1 cellular context compared by ENCODE assay signal in the genomic region with DNA sequence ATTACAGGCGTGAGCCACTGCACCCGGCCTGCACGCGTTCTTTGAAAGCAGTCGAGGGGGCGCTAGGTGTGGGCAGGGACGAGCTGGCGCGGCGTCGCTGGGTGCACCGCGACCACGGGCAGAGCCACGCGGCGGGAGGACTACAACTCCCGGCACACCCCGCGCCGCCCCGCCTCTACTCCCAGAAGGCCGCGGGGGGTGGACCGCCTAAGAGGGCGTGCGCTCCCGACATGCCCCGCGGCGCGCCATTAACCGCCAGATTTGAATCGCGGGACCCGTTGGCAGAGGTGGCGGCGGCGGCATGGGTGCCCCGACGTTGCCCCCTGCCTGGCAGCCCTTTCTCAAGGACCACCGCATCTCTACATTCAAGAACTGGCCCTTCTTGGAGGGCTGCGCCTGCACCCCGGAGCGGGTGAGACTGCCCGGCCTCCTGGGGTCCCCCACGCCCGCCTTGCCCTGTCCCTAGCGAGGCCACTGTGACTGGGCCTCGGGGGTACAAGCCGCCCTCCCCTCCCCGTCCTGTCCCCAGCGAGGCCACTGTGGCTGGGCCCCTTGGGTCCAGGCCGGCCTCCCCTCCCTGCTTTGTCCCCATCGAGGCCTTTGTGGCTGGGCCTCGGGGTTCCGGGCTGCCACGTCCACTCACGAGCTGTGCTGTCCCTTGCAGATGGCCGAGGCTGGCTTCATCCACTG.
TF ChIP-seq lines count a peak whose summit lies in the region.

A gene (plus strand): TSS at position 238 of the 690 bp plus-strand sequence. CDS start 64 bp downstream, at position 302.

TF ChIP-seq in GM12878, 131 proteins besides CTCF, POLR2A, EP300 and RAD21 (continued from another document):
- TF ChIP-seq, protein P1, sequence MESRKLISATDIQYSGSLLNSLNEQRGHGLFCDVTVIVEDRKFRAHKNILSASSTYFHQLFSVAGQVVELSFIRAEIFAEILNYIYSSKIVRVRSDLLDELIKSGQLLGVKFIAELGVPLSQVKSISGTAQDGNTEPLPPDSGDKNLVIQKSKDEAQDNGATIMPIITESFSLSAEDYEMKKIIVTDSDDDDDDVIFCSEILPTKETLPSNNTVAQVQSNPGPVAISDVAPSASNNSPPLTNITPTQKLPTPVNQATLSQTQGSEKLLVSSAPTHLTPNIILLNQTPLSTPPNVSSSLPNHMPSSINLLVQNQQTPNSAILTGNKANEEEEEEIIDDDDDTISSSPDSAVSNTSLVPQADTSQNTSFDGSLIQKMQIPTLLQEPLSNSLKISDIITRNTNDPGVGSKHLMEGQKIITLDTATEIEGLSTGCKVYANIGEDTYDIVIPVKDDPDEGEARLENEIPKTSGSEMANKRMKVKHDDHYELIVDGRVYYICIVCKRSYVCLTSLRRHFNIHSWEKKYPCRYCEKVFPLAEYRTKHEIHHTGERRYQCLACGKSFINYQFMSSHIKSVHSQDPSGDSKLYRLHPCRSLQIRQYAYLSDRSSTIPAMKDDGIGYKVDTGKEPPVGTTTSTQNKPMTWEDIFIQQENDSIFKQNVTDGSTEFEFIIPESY (IDR thresholded peaks at IDR 0.05), result no peak
- TF ChIP-seq IRF4 (IDR thresholded peaks at IDR 0.05; ENCODE audit: low read depth, low read length) (no peak), POU2F2 (IDR thresholded peaks at IDR 0.05; ENCODE audit: borderline replicate concordance, low read depth, low read length) (peak; percentile 59; the same call in 1 of the 3 replicates), SUZ12 (IDR thresholded peaks at IDR 0.05; ENCODE audit: unreplicated experiment) (no peak), CHD2 (IDR thresholded peaks at IDR 0.05; ENCODE audit: borderline replicate concordance, low read depth, low read length) (peak; percentile 74), CBX5 (IDR thresholded peaks at IDR 0.05; ENCODE audit: low read depth) (no peak), TARDBP (IDR thresholded peaks at IDR 0.05; ENCODE audit: borderline replicate concordance) (peak; percentile 86; the same call in 1 of the 2 replicates), SIX5 (IDR thresholded peaks at IDR 0.05; ENCODE audit: low read depth, low read length, severe bottlenecking) (peak; percentile 88), SRF (IDR thresholded peaks at IDR 0.05; ENCODE audit: low read depth in 2 of 2, low read length in 2 of 2) (peak in 1 of 2 experiments; percentile 78; a peak in 1 of 4 replicates), RB1 (IDR thresholded peaks at IDR 0.05; ENCODE audit: borderline replicate concordance) (peak; percentile 45; the same call in 1 of the 2 replicates), HDGF (IDR thresholded peaks at IDR 0.05) (0 out of 2 replicates have a peak, but pooled peaks have one; percentile 8), CREB1 (IDR thresholded peaks at IDR 0.05; ENCODE audit: low read depth) (peak; percentile 80), TCF3 (IDR thresholded peaks at IDR 0.05; ENCODE audit: borderline replicate concordance, insufficient read depth, low read depth, low read length) (no peak), KLF5 (IDR thresholded peaks at IDR 0.05; ENCODE audit: partially characterized antibody) (peak; percentile 48), STAT1 (conservative IDR thresholded peaks at IDR 0.05) (peak; percentile 86; the same call in 1 of the 2 replicates), BACH1 (IDR thresholded peaks at IDR 0.05; ENCODE audit: borderline replicate concordance) (0 out of 2 replicates have a peak, but pooled peaks have one; percentile 45), SUPT20H (IDR thresholded peaks at IDR 0.05; ENCODE audit: borderline replicate concordance, control insufficient read depth, low read depth, low read length) (no peak), POLR2AphosphoS2 (IDR thresholded peaks at IDR 0.05; ENCODE audit: low read depth, low read length) (no peak), GABPA (IDR thresholded peaks at IDR 0.05; ENCODE audit: low read depth) (no peak), ESRRA (IDR thresholded peaks at IDR 0.05; ENCODE audit: low read length) (no peak), SPI1 (IDR thresholded peaks at IDR 0.05; ENCODE audit: borderline replicate concordance, insufficient read depth, low read depth, low read length) (no peak), ASH2L (IDR thresholded peaks at IDR 0.05; ENCODE audit: borderline replicate concordance, low read depth) (no peak), CHD1 (IDR thresholded peaks at IDR 0.05; ENCODE audit: low read depth, low read length) (no peak)
- TF ChIP-seq, protein P2, sequence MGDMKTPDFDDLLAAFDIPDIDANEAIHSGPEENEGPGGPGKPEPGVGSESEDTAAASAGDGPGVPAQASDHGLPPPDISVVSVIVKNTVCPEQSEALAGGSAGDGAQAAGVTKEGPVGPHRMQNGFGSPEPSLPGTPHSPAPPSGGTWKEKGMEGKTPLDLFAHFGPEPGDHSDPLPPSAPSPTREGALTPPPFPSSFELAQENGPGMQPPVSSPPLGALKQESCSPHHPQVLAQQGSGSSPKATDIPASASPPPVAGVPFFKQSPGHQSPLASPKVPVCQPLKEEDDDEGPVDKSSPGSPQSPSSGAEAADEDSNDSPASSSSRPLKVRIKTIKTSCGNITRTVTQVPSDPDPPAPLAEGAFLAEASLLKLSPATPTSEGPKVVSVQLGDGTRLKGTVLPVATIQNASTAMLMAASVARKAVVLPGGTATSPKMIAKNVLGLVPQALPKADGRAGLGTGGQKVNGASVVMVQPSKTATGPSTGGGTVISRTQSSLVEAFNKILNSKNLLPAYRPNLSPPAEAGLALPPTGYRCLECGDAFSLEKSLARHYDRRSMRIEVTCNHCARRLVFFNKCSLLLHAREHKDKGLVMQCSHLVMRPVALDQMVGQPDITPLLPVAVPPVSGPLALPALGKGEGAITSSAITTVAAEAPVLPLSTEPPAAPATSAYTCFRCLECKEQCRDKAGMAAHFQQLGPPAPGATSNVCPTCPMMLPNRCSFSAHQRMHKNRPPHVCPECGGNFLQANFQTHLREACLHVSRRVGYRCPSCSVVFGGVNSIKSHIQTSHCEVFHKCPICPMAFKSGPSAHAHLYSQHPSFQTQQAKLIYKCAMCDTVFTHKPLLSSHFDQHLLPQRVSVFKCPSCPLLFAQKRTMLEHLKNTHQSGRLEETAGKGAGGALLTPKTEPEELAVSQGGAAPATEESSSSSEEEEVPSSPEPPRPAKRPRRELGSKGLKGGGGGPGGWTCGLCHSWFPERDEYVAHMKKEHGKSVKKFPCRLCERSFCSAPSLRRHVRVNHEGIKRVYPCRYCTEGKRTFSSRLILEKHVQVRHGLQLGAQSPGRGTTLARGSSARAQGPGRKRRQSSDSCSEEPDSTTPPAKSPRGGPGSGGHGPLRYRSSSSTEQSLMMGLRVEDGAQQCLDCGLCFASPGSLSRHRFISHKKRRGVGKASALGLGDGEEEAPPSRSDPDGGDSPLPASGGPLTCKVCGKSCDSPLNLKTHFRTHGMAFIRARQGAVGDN (IDR thresholded peaks at IDR 0.05), result 0 out of 2 replicates have a peak, but pooled peaks have one; percentile 14
- TF ChIP-seq, protein P3, sequence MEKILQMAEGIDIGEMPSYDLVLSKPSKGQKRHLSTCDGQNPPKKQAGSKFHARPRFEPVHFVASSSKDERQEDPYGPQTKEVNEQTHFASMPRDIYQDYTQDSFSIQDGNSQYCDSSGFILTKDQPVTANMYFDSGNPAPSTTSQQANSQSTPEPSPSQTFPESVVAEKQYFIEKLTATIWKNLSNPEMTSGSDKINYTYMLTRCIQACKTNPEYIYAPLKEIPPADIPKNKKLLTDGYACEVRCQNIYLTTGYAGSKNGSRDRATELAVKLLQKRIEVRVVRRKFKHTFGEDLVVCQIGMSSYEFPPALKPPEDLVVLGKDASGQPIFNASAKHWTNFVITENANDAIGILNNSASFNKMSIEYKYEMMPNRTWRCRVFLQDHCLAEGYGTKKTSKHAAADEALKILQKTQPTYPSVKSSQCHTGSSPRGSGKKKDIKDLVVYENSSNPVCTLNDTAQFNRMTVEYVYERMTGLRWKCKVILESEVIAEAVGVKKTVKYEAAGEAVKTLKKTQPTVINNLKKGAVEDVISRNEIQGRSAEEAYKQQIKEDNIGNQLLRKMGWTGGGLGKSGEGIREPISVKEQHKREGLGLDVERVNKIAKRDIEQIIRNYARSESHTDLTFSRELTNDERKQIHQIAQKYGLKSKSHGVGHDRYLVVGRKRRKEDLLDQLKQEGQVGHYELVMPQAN (conservative IDR thresholded peaks at IDR 0.05), result peak; percentile 100
- TF ChIP-seq, protein P4, sequence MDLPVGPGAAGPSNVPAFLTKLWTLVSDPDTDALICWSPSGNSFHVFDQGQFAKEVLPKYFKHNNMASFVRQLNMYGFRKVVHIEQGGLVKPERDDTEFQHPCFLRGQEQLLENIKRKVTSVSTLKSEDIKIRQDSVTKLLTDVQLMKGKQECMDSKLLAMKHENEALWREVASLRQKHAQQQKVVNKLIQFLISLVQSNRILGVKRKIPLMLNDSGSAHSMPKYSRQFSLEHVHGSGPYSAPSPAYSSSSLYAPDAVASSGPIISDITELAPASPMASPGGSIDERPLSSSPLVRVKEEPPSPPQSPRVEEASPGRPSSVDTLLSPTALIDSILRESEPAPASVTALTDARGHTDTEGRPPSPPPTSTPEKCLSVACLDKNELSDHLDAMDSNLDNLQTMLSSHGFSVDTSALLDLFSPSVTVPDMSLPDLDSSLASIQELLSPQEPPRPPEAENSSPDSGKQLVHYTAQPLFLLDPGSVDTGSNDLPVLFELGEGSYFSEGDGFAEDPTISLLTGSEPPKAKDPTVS (IDR thresholded peaks at IDR 0.05; ENCODE audit: low read depth, low read length), result no peak
- TF ChIP-seq, protein P5, sequence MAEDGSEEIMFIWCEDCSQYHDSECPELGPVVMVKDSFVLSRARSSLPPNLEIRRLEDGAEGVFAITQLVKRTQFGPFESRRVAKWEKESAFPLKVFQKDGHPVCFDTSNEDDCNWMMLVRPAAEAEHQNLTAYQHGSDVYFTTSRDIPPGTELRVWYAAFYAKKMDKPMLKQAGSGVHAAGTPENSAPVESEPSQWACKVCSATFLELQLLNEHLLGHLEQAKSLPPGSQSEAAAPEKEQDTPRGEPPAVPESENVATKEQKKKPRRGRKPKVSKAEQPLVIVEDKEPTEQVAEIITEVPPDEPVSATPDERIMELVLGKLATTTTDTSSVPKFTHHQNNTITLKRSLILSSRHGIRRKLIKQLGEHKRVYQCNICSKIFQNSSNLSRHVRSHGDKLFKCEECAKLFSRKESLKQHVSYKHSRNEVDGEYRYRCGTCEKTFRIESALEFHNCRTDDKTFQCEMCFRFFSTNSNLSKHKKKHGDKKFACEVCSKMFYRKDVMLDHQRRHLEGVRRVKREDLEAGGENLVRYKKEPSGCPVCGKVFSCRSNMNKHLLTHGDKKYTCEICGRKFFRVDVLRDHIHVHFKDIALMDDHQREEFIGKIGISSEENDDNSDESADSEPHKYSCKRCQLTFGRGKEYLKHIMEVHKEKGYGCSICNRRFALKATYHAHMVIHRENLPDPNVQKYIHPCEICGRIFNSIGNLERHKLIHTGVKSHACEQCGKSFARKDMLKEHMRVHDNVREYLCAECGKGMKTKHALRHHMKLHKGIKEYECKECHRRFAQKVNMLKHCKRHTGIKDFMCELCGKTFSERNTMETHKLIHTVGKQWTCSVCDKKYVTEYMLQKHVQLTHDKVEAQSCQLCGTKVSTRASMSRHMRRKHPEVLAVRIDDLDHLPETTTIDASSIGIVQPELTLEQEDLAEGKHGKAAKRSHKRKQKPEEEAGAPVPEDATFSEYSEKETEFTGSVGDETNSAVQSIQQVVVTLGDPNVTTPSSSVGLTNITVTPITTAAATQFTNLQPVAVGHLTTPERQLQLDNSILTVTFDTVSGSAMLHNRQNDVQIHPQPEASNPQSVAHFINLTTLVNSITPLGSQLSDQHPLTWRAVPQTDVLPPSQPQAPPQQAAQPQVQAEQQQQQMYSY (CRISPR knock-in tag; IDR thresholded peaks at IDR 0.05), result no peak
- TF ChIP-seq, protein P6, sequence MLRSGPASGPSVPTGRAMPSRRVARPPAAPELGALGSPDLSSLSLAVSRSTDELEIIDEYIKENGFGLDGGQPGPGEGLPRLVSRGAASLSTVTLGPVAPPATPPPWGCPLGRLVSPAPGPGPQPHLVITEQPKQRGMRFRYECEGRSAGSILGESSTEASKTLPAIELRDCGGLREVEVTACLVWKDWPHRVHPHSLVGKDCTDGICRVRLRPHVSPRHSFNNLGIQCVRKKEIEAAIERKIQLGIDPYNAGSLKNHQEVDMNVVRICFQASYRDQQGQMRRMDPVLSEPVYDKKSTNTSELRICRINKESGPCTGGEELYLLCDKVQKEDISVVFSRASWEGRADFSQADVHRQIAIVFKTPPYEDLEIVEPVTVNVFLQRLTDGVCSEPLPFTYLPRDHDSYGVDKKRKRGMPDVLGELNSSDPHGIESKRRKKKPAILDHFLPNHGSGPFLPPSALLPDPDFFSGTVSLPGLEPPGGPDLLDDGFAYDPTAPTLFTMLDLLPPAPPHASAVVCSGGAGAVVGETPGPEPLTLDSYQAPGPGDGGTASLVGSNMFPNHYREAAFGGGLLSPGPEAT (IDR thresholded peaks at IDR 0.05; ENCODE audit: low read depth), result peak; percentile 60
- TF ChIP-seq, protein P7, sequence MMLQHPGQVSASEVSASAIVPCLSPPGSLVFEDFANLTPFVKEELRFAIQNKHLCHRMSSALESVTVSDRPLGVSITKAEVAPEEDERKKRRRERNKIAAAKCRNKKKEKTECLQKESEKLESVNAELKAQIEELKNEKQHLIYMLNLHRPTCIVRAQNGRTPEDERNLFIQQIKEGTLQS (IDR thresholded peaks at IDR 0.05; ENCODE audit: borderline replicate concordance, extremely low read depth, low read depth, low read length), result peak; percentile 48; the same call in 1 of the 2 replicates
- TF ChIP-seq, protein P8, sequence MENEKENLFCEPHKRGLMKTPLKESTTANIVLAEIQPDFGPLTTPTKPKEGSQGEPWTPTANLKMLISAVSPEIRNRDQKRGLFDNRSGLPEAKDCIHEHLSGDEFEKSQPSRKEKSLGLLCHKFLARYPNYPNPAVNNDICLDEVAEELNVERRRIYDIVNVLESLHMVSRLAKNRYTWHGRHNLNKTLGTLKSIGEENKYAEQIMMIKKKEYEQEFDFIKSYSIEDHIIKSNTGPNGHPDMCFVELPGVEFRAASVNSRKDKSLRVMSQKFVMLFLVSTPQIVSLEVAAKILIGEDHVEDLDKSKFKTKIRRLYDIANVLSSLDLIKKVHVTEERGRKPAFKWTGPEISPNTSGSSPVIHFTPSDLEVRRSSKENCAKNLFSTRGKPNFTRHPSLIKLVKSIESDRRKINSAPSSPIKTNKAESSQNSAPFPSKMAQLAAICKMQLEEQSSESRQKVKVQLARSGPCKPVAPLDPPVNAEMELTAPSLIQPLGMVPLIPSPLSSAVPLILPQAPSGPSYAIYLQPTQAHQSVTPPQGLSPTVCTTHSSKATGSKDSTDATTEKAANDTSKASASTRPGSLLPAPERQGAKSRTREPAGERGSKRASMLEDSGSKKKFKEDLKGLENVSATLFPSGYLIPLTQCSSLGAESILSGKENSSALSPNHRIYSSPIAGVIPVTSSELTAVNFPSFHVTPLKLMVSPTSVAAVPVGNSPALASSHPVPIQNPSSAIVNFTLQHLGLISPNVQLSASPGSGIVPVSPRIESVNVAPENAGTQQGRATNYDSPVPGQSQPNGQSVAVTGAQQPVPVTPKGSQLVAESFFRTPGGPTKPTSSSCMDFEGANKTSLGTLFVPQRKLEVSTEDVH (IDR thresholded peaks at IDR 0.05; ENCODE audit: low read depth, partially characterized antibody), result no peak
- TF ChIP-seq, protein P9, sequence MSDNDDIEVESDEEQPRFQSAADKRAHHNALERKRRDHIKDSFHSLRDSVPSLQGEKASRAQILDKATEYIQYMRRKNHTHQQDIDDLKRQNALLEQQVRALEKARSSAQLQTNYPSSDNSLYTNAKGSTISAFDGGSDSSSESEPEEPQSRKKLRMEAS (IDR thresholded peaks at IDR 0.05; ENCODE audit: low read depth, low read length), result peak; percentile 72; the same call in 1 of the 2 replicates
- TF ChIP-seq, protein P10, sequence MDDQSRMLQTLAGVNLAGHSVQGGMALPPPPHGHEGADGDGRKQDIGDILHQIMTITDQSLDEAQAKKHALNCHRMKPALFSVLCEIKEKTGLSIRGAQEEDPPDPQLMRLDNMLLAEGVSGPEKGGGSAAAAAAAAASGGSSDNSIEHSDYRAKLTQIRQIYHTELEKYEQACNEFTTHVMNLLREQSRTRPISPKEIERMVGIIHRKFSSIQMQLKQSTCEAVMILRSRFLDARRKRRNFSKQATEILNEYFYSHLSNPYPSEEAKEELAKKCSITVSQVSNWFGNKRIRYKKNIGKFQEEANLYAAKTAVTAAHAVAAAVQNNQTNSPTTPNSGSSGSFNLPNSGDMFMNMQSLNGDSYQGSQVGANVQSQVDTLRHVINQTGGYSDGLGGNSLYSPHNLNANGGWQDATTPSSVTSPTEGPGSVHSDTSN (IDR thresholded peaks at IDR 0.05; ENCODE audit: insufficient replicate concordance, low read depth, low read length), result no peak
